ENCODE assay signal across 12 cellular contexts in the genomic region with DNA sequence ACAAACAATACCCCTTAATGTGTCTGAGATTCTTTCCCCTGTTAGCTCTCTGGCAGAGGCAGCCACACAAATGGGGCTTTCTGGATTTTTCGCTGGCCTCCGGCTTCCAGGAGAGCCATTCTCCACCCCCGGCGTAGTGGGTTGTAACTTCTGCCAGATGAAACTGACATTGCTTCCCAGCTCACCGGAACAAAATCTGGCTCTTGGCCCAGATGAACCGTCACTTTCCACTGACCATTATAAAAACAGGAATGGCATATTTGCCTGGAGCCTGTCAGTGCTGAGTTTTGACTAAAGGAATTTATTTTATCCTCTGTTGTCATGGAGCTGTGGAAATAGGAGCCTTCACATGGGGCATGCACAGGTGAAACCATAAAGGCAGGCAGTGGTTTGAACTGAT.
A peak's percentile ranks its signal among the peaks of the same experiment; 100 is the strongest.
DNase-seq lines count a peak whose midpoint lies in the region; ATAC-seq and TF ChIP-seq lines count a peak whose summit lies in the region.
"Had no signal": no experiment of that assay in that cellular context is flagged by ENCODE, and none has a peak within 500 bp of the region (broad histone marks: within the 10 kb centered on the region; RNA-seq: fewer than 3 reads in every experiment).

No MANE protein-coding gene starts in this region.

- DNase-seq in COLO829 (ENCODE audit: low spot score) = peak; percentile 21
- peak; percentile 87 for DNase-seq in M059J (ENCODE audit: low read depth)
- DNase-seq in mammary epithelial cell = peak; percentile 72
- peak; percentile 12 for DNase-seq in medulla oblongata (ENCODE audit: extremely low spot score)
- DNase-seq in PC-9 = no peak
- no peak for DNase-seq in activated CD4-positive, alpha-beta T cell treated with anti-CD3 and anti-CD28 coated beads, Interleukin-2, amount 50 U/mL, for 48 hours
- DNase-seq in activated effector memory CD4-positive, alpha-beta T cell treated with Interleukin-2 at 50 U/mL for 16 hours = no peak
- DNase-seq: activated CD4-positive, alpha-beta T cell treated with anti-CD3 and anti-CD28 coated beads for 48 hours; CD8-positive, alpha-beta T cell; central memory CD4-positive, alpha-beta T cell; gastrocnemius medialis had no signal

- TF ChIP-seq CTCF in mammary epithelial cell (conservative IDR thresholded peaks at IDR 0.05 in 1 of 2, IDR thresholded peaks at IDR 0.05 in 1 of 2; ENCODE audit: extremely low read depth in 1 of 2, insufficient read depth in 1 of 2, low read depth in 1 of 2, low read length in 2 of 2) (no peak), PC-9 (conservative IDR thresholded peaks at IDR 0.05) (no peak)

- CTCF ChIA-PET in mammary epithelial cell (lab: Charles Lee; ENCODE audit: low non-redundant PET) (no interaction called here), PC-9 (lab: Charles Lee) (no interaction called here)

- H3K4me3 ChIP-seq in mammary epithelial cell (replicated peaks in 1 of 3; ENCODE audit: insufficient read depth in 1 of 3, low read depth in 2 of 3, low read length in 3 of 3) (peak overlapping the region in 2 of 3 experiments; percentile 7 to 16), PC-9 (no peak overlapping the region)
- H3K4me3 ChIP-seq: gastrocnemius medialis had no signal

- peak overlapping the region; percentile 31 for H3K4me2 ChIP-seq in mammary epithelial cell (ENCODE audit: insufficient read depth, low read depth, low read length)
- H3K4me2 ChIP-seq in PC-9 = no peak overlapping the region

- H2AFZ ChIP-seq in mammary epithelial cell (ENCODE audit: low read depth, low read length) (peak overlapping the region; percentile 8), PC-9 (no peak overlapping the region)

- WGBS in mammary epithelial cell (ENCODE audit: low coverage, missing lambda C conversion rate) = 2% methylated on average over 6 of the region's 6 CpGs

- H3K27me3 ChIP-seq in mammary epithelial cell (ENCODE audit: insufficient read depth, low read length) = no peaks in the 10 kb centered on the region
- H3K27me3 ChIP-seq in PC-9 (ENCODE audit: insufficient read depth, low read depth) = peaks cover 80% of the 10 kb centered on the region
- H3K27me3 ChIP-seq: gastrocnemius medialis had no signal

- H3K9ac ChIP-seq in mammary epithelial cell (ENCODE audit: insufficient read depth, low read length) = no peak overlapping the region

- POLR2A ChIA-PET in PC-9 (lab: Charles Lee; ENCODE audit: unreplicated experiment) = no interaction called here

- H3K4me1 ChIP-seq in mammary epithelial cell (ENCODE audit: insufficient read depth, low read length) = peaks cover 4% of the 10 kb centered on the region
- no peaks in the 10 kb centered on the region for H3K4me1 ChIP-seq in PC-9 (replicated peaks; ENCODE audit: insufficient read depth)
- H3K4me1 ChIP-seq: gastrocnemius medialis had no signal

- dilution Hi-C loops in mammary epithelial cell (cut with HindIII; ENCODE audit: low sequenced_read_pairs) = no loop called here

- in situ Hi-C loops in mammary epithelial cell (cut with MboI; ENCODE audit: low sequenced_read_pairs in 2 of 2) = no loop called here

- H3K79me2 ChIP-seq in mammary epithelial cell (ENCODE audit: insufficient read depth, low read length) (no peaks in the 10 kb centered on the region), PC-9 (ENCODE audit: low read depth) (no peaks in the 10 kb centered on the region)

- H3K9me3 ChIP-seq in mammary epithelial cell (replicated peaks; ENCODE audit: insufficient read depth, low read length) (no peaks in the 10 kb centered on the region), PC-9 (ENCODE audit: insufficient read depth, low read depth) (no peaks in the 10 kb centered on the region)
- H3K9me3 ChIP-seq: gastrocnemius medialis had no signal

- H3K9me2 ChIP-seq in PC-9 (ENCODE audit: insufficient read depth) = no peaks in the 10 kb centered on the region

- no peak for ATAC-seq in HG03432 (IDR thresholded peaks at IDR 0.05; ENCODE audit: unreplicated experiment)
- ATAC-seq: CD8-positive, alpha-beta T cell; gastrocnemius medialis had no signal

- no peaks in the 10 kb centered on the region for H4K20me1 ChIP-seq in mammary epithelial cell (ENCODE audit: insufficient read depth, low read length)
- no peaks in the 10 kb centered on the region for H4K20me1 ChIP-seq in PC-9 (ENCODE audit: insufficient read depth)

- intact Hi-C loops in mammary epithelial cell (cut with micrococcal nuclease) (no loop called here), PC-9 (cut with micrococcal nuclease; ENCODE audit: unreplicated experiment) (no loop called here)

- H3K27ac ChIP-seq in mammary epithelial cell (ENCODE audit: insufficient read depth, low read depth, low read length) = no peak overlapping the region
- no peak overlapping the region for H3K27ac ChIP-seq in PC-9
- H3K27ac ChIP-seq: gastrocnemius medialis had no signal

- H3F3A ChIP-seq in PC-9 (ENCODE audit: insufficient read depth, low read depth) = no peaks in the 10 kb centered on the region

- no peaks in the 10 kb centered on the region for H3K36me3 ChIP-seq in mammary epithelial cell (ENCODE audit: insufficient read depth, low read length)
- no peaks in the 10 kb centered on the region for H3K36me3 ChIP-seq in PC-9 (ENCODE audit: low read depth)
- H3K36me3 ChIP-seq: gastrocnemius medialis had no signal

- BruUV-seq in mammary epithelial cell (replicated peaks; lab: Mats Ljungman, UMichigan) (no TSS peak), PC-9 (replicated peaks; lab: Mats Ljungman, UMichigan) (no TSS peak)

Comparison
In these comparisons a context has a peak if more than half of its experiments do, and no peak if none do; other contexts are left out.
1. DNase-seq: peak in COLO829 (single experiment), M059J (single experiment), mammary epithelial cell (single experiment) and medulla oblongata (single experiment); none in PC-9 (0 of 2), activated CD4-positive, alpha-beta T cell treated with anti-CD3 and anti-CD28 coated beads, Interleukin-2, amount 50 U/mL, for 48 hours (0 of 2) and activated effector memory CD4-positive, alpha-beta T cell treated with Interleukin-2 at 50 U/mL for 16 hours (single experiment).